ENCODE assay signal across 23 cellular contexts in genomic region chr9:80707120-80707519, GRCh38.
DNase-seq lines count a peak whose midpoint lies in the region; ATAC-seq, FAIRE-seq and TF ChIP-seq lines count a peak whose summit lies in the region.
"Had no signal": no experiment of that assay in that cellular context is flagged by ENCODE, and none has a peak within 500 bp of the region (broad histone marks: within the 10 kb centered on the region; RNA-seq: fewer than 3 reads in every experiment).

No MANE protein-coding gene starts in this region.

- H3K9ac ChIP-seq in HepG2 (ENCODE audit: insufficient read depth, low read depth, low read length): no peak overlapping the region
- H3K9ac ChIP-seq in mammary epithelial cell (ENCODE audit: insufficient read depth, low read length): no peak overlapping the region
- H3K9ac ChIP-seq: BLaER1 had no signal

- FAIRE-seq in HepG2 (lab: Jason Lieb, UNC) (no peak), urothelium cell line (lab: Jason Lieb, UNC) (no peak)
- FAIRE-seq: GM18507, islet of Langerhans had no signal

- DNase-seq in HepG2 (ENCODE audit: low spot score): no peak
- no peak for DNase-seq in right lobe of liver
- peak; percentile 87 for DNase-seq in mammary epithelial cell
- DNase-seq in foreskin fibroblast: peak; percentile 22 to 46
- peak; percentile 6 for DNase-seq in urothelium cell line (ENCODE audit: low spot score)
- DNase-seq in tibial artery: no peak
- DNase-seq in substantia nigra (lab: John Stamatoyannopoulos, UW): no peak
- no peak for DNase-seq in NCI-H2196 treated with DMSO at 0.1 percent for 48 hours (lab: John Stamatoyannopoulos, UW; ENCODE audit: unreplicated experiment)
- DNase-seq: activated CD4-positive, alpha-beta T cell treated with anti-CD3 and anti-CD28 coated beads, Interleukin-2, amount 50 U/mL, for 4 hours; activated gamma-delta T cell; Calu3; KBM-7; naive B cell; NCI-H187 treated with DMSO at 0.1 percent for 48 hours; NCI-H345; NCI-H82; SIG-M5; T-helper 17 cell; WERI-Rb-1 had no signal

- H3K36me3 ChIP-seq in HepG2 (replicated peaks in 1 of 2; ENCODE audit: control insufficient read depth in 1 of 2, insufficient read depth in 2 of 2, low read length in 2 of 2): no peaks in the 10 kb centered on the region
- H3K36me3 ChIP-seq in right lobe of liver: no peaks in the 10 kb centered on the region
- H3K36me3 ChIP-seq in mammary epithelial cell (ENCODE audit: insufficient read depth, low read length): no peaks in the 10 kb centered on the region
- H3K36me3 ChIP-seq in tibial artery: no peaks in the 10 kb centered on the region
- H3K36me3 ChIP-seq: BLaER1, WERI-Rb-1 had no signal

- CTCF ChIA-PET in HepG2 (lab: Yijun Ruan, JAX; ENCODE audit: low intra/inter-chr PET ratio, low total read pairs): no interaction called here
- CTCF ChIA-PET in mammary epithelial cell (lab: Charles Lee; ENCODE audit: low non-redundant PET): no interaction called here

- TF ChIP-seq RAD21 in HepG2 (CRISPR knock-in tag; IDR thresholded peaks at IDR 0.05): no peak

- H3K4me1 ChIP-seq in HepG2 (ENCODE audit: insufficient read depth, low read length): no peaks in the 10 kb centered on the region
- no peaks in the 10 kb centered on the region for H3K4me1 ChIP-seq in right lobe of liver
- peaks cover 13% of the 10 kb centered on the region for H3K4me1 ChIP-seq in mammary epithelial cell (ENCODE audit: insufficient read depth, low read length)
- H3K4me1 ChIP-seq in tibial artery: no peaks in the 10 kb centered on the region
- H3K4me1 ChIP-seq: BLaER1 had no signal

- H2AFZ ChIP-seq in HepG2 (ENCODE audit: low read length) (no peak overlapping the region), mammary epithelial cell (ENCODE audit: low read depth, low read length) (peak overlapping the region; percentile 51)

- H4K20me1 ChIP-seq in HepG2 (ENCODE audit: insufficient read depth, low read length): no peaks in the 10 kb centered on the region
- H4K20me1 ChIP-seq in mammary epithelial cell (ENCODE audit: insufficient read depth, low read length): no peaks in the 10 kb centered on the region
- H4K20me1 ChIP-seq: BLaER1 had no signal

- peaks cover 51% of the 10 kb centered on the region for H3K9me3 ChIP-seq in HepG2 (ENCODE audit: low read length)
- H3K9me3 ChIP-seq in right lobe of liver: no peaks in the 10 kb centered on the region
- H3K9me3 ChIP-seq in mammary epithelial cell (replicated peaks; ENCODE audit: insufficient read depth, low read length): no peaks in the 10 kb centered on the region
- peaks cover 0 to 12% (median 9%) of the 10 kb centered on the region in 3 donors for H3K9me3 ChIP-seq in tibial artery

- H3K27me3 ChIP-seq in HepG2 (ENCODE audit: control insufficient read depth in 1 of 2, insufficient read depth in 2 of 2, low read length in 2 of 2) (no peaks in the 10 kb centered on the region), right lobe of liver (no peaks in the 10 kb centered on the region), mammary epithelial cell (ENCODE audit: insufficient read depth, low read length) (no peaks in the 10 kb centered on the region), tibial artery (no peaks in the 10 kb centered on the region)
- H3K27me3 ChIP-seq: BLaER1 had no signal

- no peak overlapping the region for H3K4me3 ChIP-seq in HepG2 (replicated peaks in 1 of 3; ENCODE audit: insufficient read depth in 1 of 3, low read depth in 2 of 3, low read length in 3 of 3)
- no peak overlapping the region for H3K4me3 ChIP-seq in right lobe of liver
- no peak overlapping the region for H3K4me3 ChIP-seq in mammary epithelial cell (replicated peaks in 1 of 3; ENCODE audit: insufficient read depth in 1 of 3, low read depth in 2 of 3, low read length in 3 of 3)
- H3K4me3 ChIP-seq in foreskin fibroblast (ENCODE audit: low read depth in 1 of 2, low read length in 2 of 2): no peak overlapping the region
- H3K4me3 ChIP-seq in tibial artery: no peak overlapping the region
- H3K4me3 ChIP-seq: BLaER1 had no signal

- TF ChIP-seq POLR2A in HepG2 (IDR thresholded peaks at IDR 0.05; ENCODE audit: insufficient read depth in 1 of 2, low read depth in 2 of 2, low read length in 2 of 2) (no peak), right lobe of liver (IDR thresholded peaks at IDR 0.05) (no peak)

- TF ChIP-seq EP300 in HepG2 (IDR thresholded peaks at IDR 0.05; ENCODE audit: low read depth in 2 of 2, low read length in 2 of 2) (no peak), HepG2 (CRISPR knock-in tag; IDR thresholded peaks at IDR 0.05; ENCODE audit: borderline replicate concordance) (no peak)

- H3K27ac ChIP-seq in HepG2 (ENCODE audit: extremely low read length, insufficient read depth, low read length) (no peak overlapping the region), right lobe of liver (no peak overlapping the region), mammary epithelial cell (ENCODE audit: insufficient read depth, low read depth, low read length) (peak overlapping the region; percentile 83), tibial artery (no peak overlapping the region), substantia nigra (ENCODE audit: low read depth, low read length, poor library complexity, severe bottlenecking) (no peak overlapping the region)
- H3K27ac ChIP-seq: BLaER1, WERI-Rb-1 had no signal

- intact Hi-C loops in HepG2 (cut with micrococcal nuclease; ENCODE audit: unreplicated experiment) (no loop called here), right lobe of liver (cut with DNase I) (no loop called here), mammary epithelial cell (cut with micrococcal nuclease) (no loop called here), tibial artery (cut with DNase I; ENCODE audit: low total_unique reads) (no loop called here)

- H3K79me2 ChIP-seq in HepG2 (ENCODE audit: insufficient read depth, low read length): no peaks in the 10 kb centered on the region
- H3K79me2 ChIP-seq in mammary epithelial cell (ENCODE audit: insufficient read depth, low read length): no peaks in the 10 kb centered on the region

- no peak for ATAC-seq in HepG2
- no peak for ATAC-seq in right lobe of liver
- ATAC-seq: esophagus mucosa, T-helper 17 cell had no signal

- POLR2A ChIA-PET in HepG2 (lab: Yijun Ruan, JAX): no interaction called here

- no TSS peak for BruUV-seq in HepG2 (replicated peaks; lab: Mats Ljungman, UMichigan)
- BruUV-seq in mammary epithelial cell (replicated peaks; lab: Mats Ljungman, UMichigan): no TSS peak

- H3K4me2 ChIP-seq in HepG2 (ENCODE audit: low read depth, low read length) (no peak overlapping the region), mammary epithelial cell (ENCODE audit: insufficient read depth, low read depth, low read length) (peak overlapping the region; percentile 48)
- H3K4me2 ChIP-seq: BLaER1 had no signal

- dilution Hi-C loops in mammary epithelial cell (cut with HindIII; ENCODE audit: low sequenced_read_pairs): no loop called here

- in situ Hi-C loops in HepG2 (cut with HindIII; ENCODE audit: extremely low pct_ligation_motif_present, low pct_unique_long_range_greater_than_20kb): no loop called here
- in situ Hi-C loops in mammary epithelial cell (cut with MboI; ENCODE audit: low sequenced_read_pairs in 2 of 2): no loop called here

- TF ChIP-seq CTCF in HepG2 (CRISPR knock-in tag; IDR thresholded peaks at IDR 0.05) (no peak), right lobe of liver (IDR thresholded peaks at IDR 0.05) (no peak), mammary epithelial cell (conservative IDR thresholded peaks at IDR 0.05 in 1 of 2, IDR thresholded peaks at IDR 0.05 in 1 of 2; ENCODE audit: extremely low read depth in 1 of 2, insufficient read depth in 1 of 2, low read depth in 1 of 2, low read length in 2 of 2) (no peak), foreskin fibroblast (IDR thresholded peaks at IDR 0.05; ENCODE audit: low read depth, low read length) (no peak), tibial artery (IDR thresholded peaks at IDR 0.05) (no peak)

TF ChIP-seq in HepG2, 621 proteins besides CTCF, POLR2A, EP300 and RAD21:
- TF ChIP-seq MNT (IDR thresholded peaks at IDR 0.05) (peak; percentile 78), THAP9 (CRISPR knock-in tag; IDR thresholded peaks at IDR 0.05; ENCODE audit: borderline replicate concordance) (no peak)

Comparison
In these comparisons a context has a peak if more than half of its experiments do, and no peak if none do; other contexts are left out.
1. DNase-seq: peak in mammary epithelial cell (single experiment), foreskin fibroblast (2 of 2) and urothelium cell line (single experiment); none in HepG2 (single experiment), right lobe of liver (0 of 3), tibial artery (0 of 2), substantia nigra (0 of 49) and NCI-H2196 treated with DMSO at 0.1 percent for 48 hours (single experiment).